21 cellular contexts compared by ENCODE assay signal in the genomic region with DNA sequence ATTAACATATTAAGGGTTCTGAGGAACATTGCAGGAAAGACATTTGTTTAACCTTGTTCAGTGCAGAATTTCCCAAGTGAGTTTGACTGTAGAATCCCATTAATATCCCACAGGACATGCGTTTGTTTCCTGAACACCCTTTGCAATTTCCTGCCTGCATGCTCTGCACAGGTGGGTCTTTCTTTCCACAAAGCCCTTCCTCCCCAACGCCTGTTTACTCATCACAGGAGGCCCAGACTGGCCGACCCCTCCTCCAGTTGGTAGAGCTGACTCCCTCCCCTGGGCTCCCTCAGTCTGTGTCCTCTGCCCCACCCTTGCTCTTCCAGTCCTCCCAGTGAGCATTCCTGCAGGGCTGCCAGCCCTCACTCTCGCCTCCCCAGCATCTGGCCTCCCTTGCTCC. TPM values are rescaled to one million over a fixed set of nuclear protein-coding genes. Genes with fewer than 3 reads are reported as not detected.
DNase-seq lines count a peak whose midpoint lies in the region; TF ChIP-seq lines count a peak whose summit lies in the region.
"Had no signal": no experiment of that assay in that cellular context is flagged by ENCODE, and none has a peak within 500 bp of the region (broad histone marks: within the 10 kb centered on the region; RNA-seq: fewer than 3 reads in every experiment).

No MANE protein-coding gene starts in this region.

- H3K4me2 ChIP-seq in MM.1S (ENCODE audit: low read depth, low read length): no peak overlapping the region

- H3K9ac ChIP-seq in MM.1S (ENCODE audit: low read length): no peak overlapping the region
- H3K9ac ChIP-seq: parathyroid adenoma had no signal

- H3K27ac ChIP-seq in MM.1S (ENCODE audit: low read length): no peak overlapping the region
- H3K27ac ChIP-seq: esophagus squamous epithelium, parathyroid adenoma, VCaP had no signal

- no peak overlapping the region for H3K4me3 ChIP-seq in MM.1S (ENCODE audit: low read length)
- H3K4me3 ChIP-seq: esophagus squamous epithelium had no signal

- DNase-seq in DMS 273 (lab: John Stamatoyannopoulos, UW; ENCODE audit: unreplicated experiment): peak; percentile 99
- peak; percentile 48 for DNase-seq in HT-29 (ENCODE audit: low spot score)
- DNase-seq in dermis blood vessel endothelial cell: peak; percentile 94
- DNase-seq in lung microvascular endothelial cell (ENCODE audit: low read depth in 2 of 2): peak; percentile 92 to 97
- DNase-seq in NCI-H2227 treated with DMSO at 0.1 percent for 48 hours (lab: John Stamatoyannopoulos, UW): no peak
- no peak for DNase-seq in MM.1S
- DNase-seq in CD14-positive monocyte (ENCODE audit: low spot score): no peak
- DNase-seq in epidermal melanocyte (ENCODE audit: insufficient read length, low spot score): no peak
- DNase-seq: activated CD4-positive, alpha-beta T cell treated with anti-CD3 and anti-CD28 coated beads, Interleukin-2, amount 50 U/mL, for 48 hours; esophagus squamous epithelium; head of caudate nucleus; mesenchymal stem cell; naive thymus-derived CD8-positive, alpha-beta T cell; NCI-H1436; SIG-M5; stimulated activated CD4-positive, alpha-beta T cell treated with anti-CD3 and anti-CD28 coated beads, Interleukin-4, amount 100 ng/mL, for 1 hour; substantia nigra; T-helper 1 cell had no signal

- peaks cover 0 to 7% (median 1%) of the 10 kb centered on the region in 3 donors for H3K27me3 Mint-ChIP-seq in CD14-positive monocyte (ENCODE audit: low read depth in 3 of 3)

- H3K36me3 ChIP-seq in MM.1S (replicated peaks; ENCODE audit: insufficient read depth, low read length): no peaks in the 10 kb centered on the region
- H3K36me3 ChIP-seq: esophagus squamous epithelium had no signal

- H3K4me1 Mint-ChIP-seq in CD14-positive monocyte: peaks cover 14% of the 10 kb centered on the region
- H3K4me1 Mint-ChIP-seq: naive thymus-derived CD8-positive, alpha-beta T cell had no signal

- TF ChIP-seq CTCF in MM.1S (IDR thresholded peaks at IDR 0.05; ENCODE audit: low read length) (no peak), CD14-positive monocyte (IDR thresholded peaks at IDR 0.05) (no peak)

- no peaks in the 10 kb centered on the region for H3K9me3 ChIP-seq in MM.1S (replicated peaks; ENCODE audit: insufficient read depth, low read length)
- H3K9me3 ChIP-seq: esophagus squamous epithelium had no signal

- intact Hi-C loops in CD14-positive monocyte (cut with micrococcal nuclease): no loop called here

- H3K4me1 ChIP-seq in MM.1S (ENCODE audit: low read length): no peaks in the 10 kb centered on the region
- H3K4me1 ChIP-seq: parathyroid adenoma had no signal

- H3K9me3 Mint-ChIP-seq in CD14-positive monocyte: peaks cover 0 to 5% (median 0%) of the 10 kb centered on the region in 7 donors
- H3K9me3 Mint-ChIP-seq: activated naive CD4-positive, alpha-beta T cell treated with anti-CD3 and anti-CD28 coated beads, Interleukin-2, amount 50 U/mL, for 72 hours; naive thymus-derived CD8-positive, alpha-beta T cell had no signal

- H3K79me2 ChIP-seq in MM.1S (ENCODE audit: low read length): no peaks in the 10 kb centered on the region
- H3K79me2 ChIP-seq: parathyroid adenoma had no signal

- no peak overlapping the region for H3K27ac Mint-ChIP-seq in CD14-positive monocyte
- H3K27ac Mint-ChIP-seq: activated naive CD4-positive, alpha-beta T cell treated with anti-CD3 and anti-CD28 coated beads, Interleukin-2, amount 50 U/mL, for 72 hours; naive thymus-derived CD8-positive, alpha-beta T cell had no signal

- no peaks in the 10 kb centered on the region for H3K9me2 ChIP-seq in MM.1S (replicated peaks; ENCODE audit: insufficient read depth, low read length)

- H3K36me3 Mint-ChIP-seq in CD14-positive monocyte: no peaks in the 10 kb centered on the region
- H3K36me3 Mint-ChIP-seq: activated naive CD4-positive, alpha-beta T cell treated with anti-CD3 and anti-CD28 coated beads, Interleukin-2, amount 50 U/mL, for 72 hours; naive thymus-derived CD8-positive, alpha-beta T cell had no signal

- H2AFZ ChIP-seq in MM.1S (ENCODE audit: low read length): no peak overlapping the region
- H2AFZ ChIP-seq: parathyroid adenoma had no signal

- H3K4me3 Mint-ChIP-seq in CD14-positive monocyte: no peak overlapping the region
- H3K4me3 Mint-ChIP-seq: naive thymus-derived CD8-positive, alpha-beta T cell had no signal

- no peaks in the 10 kb centered on the region for H3K27me3 ChIP-seq in MM.1S (replicated peaks; ENCODE audit: insufficient read depth, low read length)
- H3K27me3 ChIP-seq: esophagus squamous epithelium had no signal

- no peaks in the 10 kb centered on the region for H4K20me1 ChIP-seq in MM.1S (ENCODE audit: insufficient read depth, low read length)

- H3F3A ChIP-seq in MM.1S (ENCODE audit: insufficient read depth, low read length): no peaks in the 10 kb centered on the region

RNA-seq across cellular contexts. Expression of a gene that starts 47.5 kb away (rescaled TPM):
- total RNA-seq in HT-29 (2014; rRNA removed; shearing (Covaris generic)): 30.6 and 40.1 TPM in 2 replicates
- 21.3 and 35.1 TPM in 2 replicates for total RNA-seq in dermis blood vessel endothelial cell
- total RNA-seq in lung microvascular endothelial cell: 13.5 and 16.5 TPM in 2 replicates
- 1 to 10 TPM; 5.3 to 6.0 TPM for polyA plus RNA-seq in CD14-positive monocyte

Comparison
In these comparisons a context has a peak if more than half of its experiments do, and no peak if none do; other contexts are left out.
1. DNase-seq: peak in DMS 273 (single experiment), HT-29 (single experiment), dermis blood vessel endothelial cell (single experiment) and lung microvascular endothelial cell (2 of 2); none in NCI-H2227 treated with DMSO at 0.1 percent for 48 hours (single experiment), MM.1S (single experiment), CD14-positive monocyte (single experiment) and epidermal melanocyte (single experiment).